Comparison of ENCODE assay signal across 13 cellular contexts in the genomic region with DNA sequence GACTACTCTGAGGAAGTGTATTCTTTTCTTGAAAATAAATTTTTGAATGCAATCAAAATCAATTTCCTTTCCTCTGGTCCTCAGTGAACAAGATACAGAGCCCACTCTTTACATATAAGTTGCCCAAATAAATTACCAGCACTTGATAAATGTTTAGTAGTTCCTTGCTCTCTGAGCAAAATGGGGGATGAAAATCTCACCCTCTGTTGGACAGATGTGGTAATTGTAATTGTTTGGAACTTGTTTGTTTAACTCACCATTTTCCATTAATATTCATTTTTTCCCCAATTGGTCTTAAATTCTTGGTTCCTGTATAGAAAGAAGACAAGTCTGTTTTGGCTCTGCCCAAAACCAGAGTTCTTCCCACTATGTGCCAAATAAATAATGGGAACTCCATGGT.
DNase-seq lines count a peak whose midpoint lies in the region; ATAC-seq and TF ChIP-seq lines count a peak whose summit lies in the region.
"Had no signal": no experiment of that assay in that cellular context is flagged by ENCODE, and none has a peak within 500 bp of the region (broad histone marks: within the 10 kb centered on the region; RNA-seq: fewer than 3 reads in every experiment).

No MANE protein-coding gene starts in this region.

- peaks cover 9% of the 10 kb centered on the region for H3K4me1 Mint-ChIP-seq in endodermal cell
- H3K4me1 Mint-ChIP-seq in activated T-cell treated with anti-CD3 and anti-CD28 coated beads, Interleukin-2, amount 50 U/mL, for 4 hours (ENCODE audit: low read depth), result no peaks in the 10 kb centered on the region

- intact Hi-C loops in lower leg skin (cut with DNase I; ENCODE audit: low total_unique reads), result no loop called here

- H4K20me1 ChIP-seq in OCI-LY3 (ENCODE audit: insufficient read depth, low read length) (no peaks in the 10 kb centered on the region), osteoblast (ENCODE audit: insufficient read depth, low read length) (no peaks in the 10 kb centered on the region)

- no peak overlapping the region for H3K4me3 Mint-ChIP-seq in endodermal cell
- H3K4me3 Mint-ChIP-seq in activated T-cell treated with anti-CD3 and anti-CD28 coated beads, Interleukin-2, amount 50 U/mL, for 4 hours, result no peak overlapping the region

- H3K9me3 Mint-ChIP-seq in endodermal cell, result no peaks in the 10 kb centered on the region
- no peaks in the 10 kb centered on the region for H3K9me3 Mint-ChIP-seq in activated T-cell treated with anti-CD3 and anti-CD28 coated beads, Interleukin-2, amount 50 U/mL, for 4 hours

- no peak overlapping the region for H3K27ac Mint-ChIP-seq in endodermal cell

- H3K4me2 ChIP-seq in OCI-LY3 (ENCODE audit: low read length), result no peak overlapping the region
- no peak overlapping the region for H3K4me2 ChIP-seq in osteoblast (ENCODE audit: insufficient read depth, low read length)

- H3K9ac ChIP-seq in OCI-LY3 (ENCODE audit: low read length) (no peak overlapping the region), endodermal cell (ENCODE audit: extremely low read depth, low read length, poor library complexity, severe bottlenecking) (no peak overlapping the region)

- peak; percentile 21 for TF ChIP-seq CTCF in GM12873 (IDR thresholded peaks at IDR 0.05; ENCODE audit: insufficient read depth, low read depth, low read length, missing control alignments)
- peak; percentile 36 for TF ChIP-seq CTCF in OCI-LY3 (IDR thresholded peaks at IDR 0.05; ENCODE audit: low read depth, low read length)
- peak; percentile 69 for TF ChIP-seq CTCF in endodermal cell (conservative IDR thresholded peaks at IDR 0.05)
- TF ChIP-seq CTCF in osteoblast (IDR thresholded peaks at IDR 0.05; ENCODE audit: extremely low read depth, low read depth, low read length), result peak; percentile 42
- TF ChIP-seq CTCF in lower leg skin (IDR thresholded peaks at IDR 0.05), result no peak

- no peak for ATAC-seq in activated T-cell treated with anti-CD3 and anti-CD28 coated beads, Interleukin-2, amount 50 U/mL, for 4 hours
- no peak for ATAC-seq in GM19455 (IDR thresholded peaks at IDR 0.05; ENCODE audit: unreplicated experiment)

- no peak for TF ChIP-seq POLR2A in lower leg skin (IDR thresholded peaks at IDR 0.05)

- no peaks in the 10 kb centered on the region for H3K27me3 Mint-ChIP-seq in endodermal cell (ENCODE audit: insufficient read depth)
- H3K27me3 Mint-ChIP-seq in activated T-cell treated with anti-CD3 and anti-CD28 coated beads, Interleukin-2, amount 50 U/mL, for 4 hours (ENCODE audit: low read depth), result no peaks in the 10 kb centered on the region

- DNase-seq in endodermal cell, result no peak
- DNase-seq in osteoblast (ENCODE audit: insufficient read length, low spot score, missing footprints), result no peak
- no peak for DNase-seq in MG63
- no peak for DNase-seq in lower leg skin (ENCODE audit: low spot score in 2 of 2)
- no peak for DNase-seq in activated T-cell treated with anti-CD3 and anti-CD28 coated beads, Interleukin-2, amount 50 U/mL, for 4 hours
- DNase-seq: cerebellar nuclear complex, kidney glomerular epithelial cell, NCI-H1092, RPMI8226 had no signal

- H3K9me3 ChIP-seq in OCI-LY3 (ENCODE audit: insufficient read depth, low read length) (no peaks in the 10 kb centered on the region), endodermal cell (ENCODE audit: control insufficient read depth, low read length) (no peaks in the 10 kb centered on the region), osteoblast (ENCODE audit: low read depth, low read length) (no peaks in the 10 kb centered on the region), MG63 (no peaks in the 10 kb centered on the region)

- H3K79me2 ChIP-seq in OCI-LY3 (ENCODE audit: low read length), result no peaks in the 10 kb centered on the region
- no peaks in the 10 kb centered on the region for H3K79me2 ChIP-seq in osteoblast (ENCODE audit: insufficient read depth, low read length)

- H3K4me1 ChIP-seq in OCI-LY3 (ENCODE audit: low read length) (no peaks in the 10 kb centered on the region), endodermal cell (ENCODE audit: control insufficient read depth, insufficient read depth, low read length) (no peaks in the 10 kb centered on the region), osteoblast (ENCODE audit: insufficient read depth, low read length) (no peaks in the 10 kb centered on the region)

- H3K4me3 ChIP-seq in OCI-LY3 (ENCODE audit: low read length), result no peak overlapping the region
- H3K4me3 ChIP-seq in endodermal cell (ENCODE audit: low read length), result no peak overlapping the region
- H3K4me3 ChIP-seq in osteoblast (ENCODE audit: insufficient read depth, low read length), result no peak overlapping the region
- H3K4me3 ChIP-seq in MG63, result no peak overlapping the region
- H3K4me3 ChIP-seq in lower leg skin (ENCODE audit: low read depth, poor library complexity, severe bottlenecking), result no peak overlapping the region

- H3K36me3 ChIP-seq in OCI-LY3 (replicated peaks; ENCODE audit: low read depth, low read length), result no peaks in the 10 kb centered on the region
- no peaks in the 10 kb centered on the region for H3K36me3 ChIP-seq in endodermal cell (ENCODE audit: control insufficient read depth, insufficient read depth, low read length)
- peaks cover 10% of the 10 kb centered on the region for H3K36me3 ChIP-seq in osteoblast (ENCODE audit: insufficient read depth, low read length)
- peaks cover 5% of the 10 kb centered on the region for H3K36me3 ChIP-seq in MG63

- no peaks in the 10 kb centered on the region for H3K36me3 Mint-ChIP-seq in endodermal cell (ENCODE audit: low read depth)
- H3K36me3 Mint-ChIP-seq in activated T-cell treated with anti-CD3 and anti-CD28 coated beads, Interleukin-2, amount 50 U/mL, for 4 hours (ENCODE audit: insufficient read depth), result no peaks in the 10 kb centered on the region

- no peak overlapping the region for H2AFZ ChIP-seq in OCI-LY3 (ENCODE audit: low read depth, low read length)
- no peak overlapping the region for H2AFZ ChIP-seq in osteoblast (ENCODE audit: low read length)

- H3K27me3 ChIP-seq in OCI-LY3 (ENCODE audit: low read depth, low read length) (no peaks in the 10 kb centered on the region), endodermal cell (ENCODE audit: control insufficient read depth, insufficient read depth, low read length, poor library complexity, severe bottlenecking) (no peaks in the 10 kb centered on the region), osteoblast (ENCODE audit: insufficient read depth, low read length) (no peaks in the 10 kb centered on the region), MG63 (no peaks in the 10 kb centered on the region)

- H3K27ac ChIP-seq in OCI-LY3 (ENCODE audit: low read length) (no peak overlapping the region), endodermal cell (ENCODE audit: low read depth, low read length) (no peak overlapping the region), osteoblast (ENCODE audit: low read depth, low read length) (no peak overlapping the region)
- H3K27ac ChIP-seq: HL-60 had no signal

Comparison
In these comparisons a context has a peak if more than half of its experiments do, and no peak if none do; other contexts are left out.
1. CTCF ChIP-seq: peak in GM12873 (single experiment), OCI-LY3 (single experiment), endodermal cell (single experiment) and osteoblast (single experiment); none in lower leg skin (0 of 3).